ENCODE assay signal across 21 cellular contexts in genomic region chr11:123330071-123330470, GRCh38.
"Had no signal": no experiment of that assay in that cellular context is flagged by ENCODE, and none has a peak within 500 bp of the region (broad histone marks: within the 10 kb centered on the region; RNA-seq: fewer than 3 reads in every experiment).

No MANE protein-coding gene starts in this region.

- H3K4me1 Mint-ChIP-seq: immature natural killer cell had no signal

- H3K4me3 ChIP-seq: colonic mucosa, esophagus squamous epithelium, lower lobe of right lung, right lobe of liver, smooth muscle cell, suprapubic skin, upper lobe of left lung had no signal

- H3K9me3 ChIP-seq: colonic mucosa, esophagus squamous epithelium, lower lobe of right lung, right lobe of liver, suprapubic skin, upper lobe of left lung had no signal

- H3K27ac ChIP-seq: colonic mucosa, esophagus squamous epithelium, lower lobe of right lung, right lobe of liver, suprapubic skin, upper lobe of left lung had no signal

- H3K4me3 Mint-ChIP-seq: activated CD8-positive, alpha-beta T cell treated with anti-CD3 and anti-CD28 coated beads for 36 hours; activated T-cell treated with anti-CD3 and anti-CD28 coated beads, Interleukin-2, amount 50 U/mL, for 4 hours; immature natural killer cell; mesothelial cell of epicardium; nephron progenitor cell; T-helper 1 cell treated with Interleukin-12 subunit alpha and Interleukin-12 subunit beta and Interleukin-4 antibody, amounts not matched to agents 30 μg/mL and 1 μg/mL, for 36 hours; WTC11 had no signal

- H3K36me3 ChIP-seq: colonic mucosa, esophagus squamous epithelium, lower lobe of right lung, right lobe of liver, suprapubic skin, upper lobe of left lung had no signal

- H3K27me3 ChIP-seq: colonic mucosa, right lobe of liver, suprapubic skin, upper lobe of left lung had no signal

- H3K27ac Mint-ChIP-seq: activated CD8-positive, alpha-beta T cell treated with anti-CD3 and anti-CD28 coated beads for 36 hours; immature natural killer cell; mesothelial cell of epicardium; nephron progenitor cell; progenitor cell of endocrine pancreas; T-helper 1 cell treated with Interleukin-12 subunit alpha and Interleukin-12 subunit beta and Interleukin-4 antibody, amounts not matched to agents 30 μg/mL and 1 μg/mL, for 36 hours; WTC11 had no signal

- DNase-seq: activated CD4-positive, alpha-beta T cell treated with anti-CD3 and anti-CD28 coated beads for 48 hours; activated CD8-positive, alpha-beta T cell treated with anti-CD3 and anti-CD28 coated beads for 36 hours; activated effector memory CD4-positive, alpha-beta T cell treated with Interleukin-2 at 50 U/mL for 16 hours; activated naive CD4-positive, alpha-beta T cell treated with anti-CD3 and anti-CD28 coated beads, Interleukin-2, amount 50 U/mL, for 16 hours; activated T-cell treated with anti-CD3 and anti-CD28 coated beads, Interleukin-2, amount 50 U/mL, for 4 hours; central memory CD4-positive, alpha-beta T cell; colonic mucosa; esophagus squamous epithelium; foreskin fibroblast; immature natural killer cell; lower lobe of right lung; nephron progenitor cell; right lobe of liver; stimulated activated naive CD8-positive, alpha-beta T cell treated with anti-CD3 and anti-CD28 coated beads, Interleukin-15, Interleukin-2, amounts not matched to agents 100 U/mL and 50 U/mL, for 24 hours; upper lobe of left lung had no signal

- H3K9me3 Mint-ChIP-seq: activated CD8-positive, alpha-beta T cell treated with anti-CD3 and anti-CD28 coated beads for 36 hours; activated T-cell treated with anti-CD3 and anti-CD28 coated beads, Interleukin-2, amount 50 U/mL, for 4 hours; immature natural killer cell; mesothelial cell of epicardium had no signal

- H3K36me3 Mint-ChIP-seq: immature natural killer cell, mesothelial cell of epicardium had no signal

- H3K4me1 ChIP-seq: colonic mucosa, lower lobe of right lung, right lobe of liver, suprapubic skin, upper lobe of left lung had no signal
